ENCODE assay signal across 20 cellular contexts in the genomic region with DNA sequence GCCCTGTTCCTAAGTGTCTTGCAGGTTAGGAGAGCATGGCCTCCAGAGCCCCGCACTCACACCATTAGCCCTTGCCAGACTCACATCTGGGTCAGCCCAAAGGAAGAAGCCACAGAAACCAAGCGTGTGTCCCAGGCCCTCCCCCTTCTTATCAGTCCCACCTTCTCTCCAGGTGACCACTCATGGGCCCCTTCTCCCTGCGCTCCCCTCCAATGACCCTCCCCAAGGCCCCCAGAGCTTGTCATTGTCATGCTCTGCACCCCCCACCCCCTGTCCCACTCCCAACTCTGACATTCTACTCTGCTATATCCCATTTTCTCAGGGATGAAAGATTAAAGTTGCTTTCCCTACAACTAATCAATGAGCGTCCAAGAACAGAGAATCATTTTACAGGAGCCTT. TPM values are rescaled to one million over a fixed set of nuclear protein-coding genes. Genes with fewer than 3 reads are reported as not detected.
"Had no signal": no experiment of that assay in that cellular context is flagged by ENCODE, and none has a peak within 500 bp of the region (broad histone marks: within the 10 kb centered on the region; RNA-seq: fewer than 3 reads in every experiment).

No MANE protein-coding gene starts in this region.

- DNase-seq: activated CD4-positive, alpha-beta memory T cell treated with anti-CD3 and anti-CD28 coated beads for 36 hours; activated CD4-positive, alpha-beta T cell treated with anti-CD3 and anti-CD28 coated beads for 36 hours; activated CD4-positive, alpha-beta T cell treated with anti-CD3 and anti-CD28 coated beads, Interleukin-2, amount 10 ng/mL, durations not matched to agents 24 days and 14 days; activated CD4-positive, CD25-positive, alpha-beta regulatory T cell; activated CD4-positive, CD25-positive, alpha-beta regulatory T cell treated with anti-CD3 and anti-CD28 coated beads, Interleukin-2, amount 50 U/mL, for 72 hours; activated CD8-positive, alpha-beta T cell treated with anti-CD3 and anti-CD28 coated beads, Interleukin-2, amount 10 ng/mL, durations not matched to agents 7 days and 5 days; activated gamma-delta T cell treated with Interleukin-2 at 50 U/mL for 16 hours; activated naive CD4-positive, alpha-beta T cell treated with anti-CD3 and anti-CD28 coated beads, Interleukin-2, amount 50 U/mL, for 16 hours; activated naive CD4-positive, alpha-beta T cell treated with Interleukin-2 at 50 U/mL for 16 hours; activated T-cell treated with anti-CD3 and anti-CD28 coated beads for 4 hours; activated T-cell treated with anti-CD3 and anti-CD28 coated beads, Interleukin-2, amount 50 U/mL, for 24 hours; activated T-cell treated with anti-CD3 and anti-CD28 coated beads, Interleukin-2, amount 50 U/mL, for 72 hours; amniotic stem cell; anterior cingulate cortex; brain microvascular endothelial cell; effector memory CD4-positive, alpha-beta T cell; erythroblast; foreskin fibroblast; SW 1271; T-cell had no signal

- H3K27me3 ChIP-seq: brain microvascular endothelial cell had no signal

- H3K36me3 ChIP-seq: brain microvascular endothelial cell had no signal

- H3K27ac ChIP-seq: brain microvascular endothelial cell had no signal

RNA-seq across cellular contexts. Expression of a gene that starts 30.1 kb away (rescaled TPM):
- total RNA-seq: activated CD8-positive, alpha-beta T cell treated with anti-CD3 and anti-CD28 coated beads, Interleukin-2, amount 10 ng/mL, durations not matched to agents 7 days and 5 days had no signal

RNA-seq across cellular contexts. Expression of a gene that starts 48.9 kb away (rescaled TPM):
- total RNA-seq: activated CD8-positive, alpha-beta T cell treated with anti-CD3 and anti-CD28 coated beads, Interleukin-2, amount 10 ng/mL, durations not matched to agents 7 days and 5 days had no signal
